In the genomic region with DNA sequence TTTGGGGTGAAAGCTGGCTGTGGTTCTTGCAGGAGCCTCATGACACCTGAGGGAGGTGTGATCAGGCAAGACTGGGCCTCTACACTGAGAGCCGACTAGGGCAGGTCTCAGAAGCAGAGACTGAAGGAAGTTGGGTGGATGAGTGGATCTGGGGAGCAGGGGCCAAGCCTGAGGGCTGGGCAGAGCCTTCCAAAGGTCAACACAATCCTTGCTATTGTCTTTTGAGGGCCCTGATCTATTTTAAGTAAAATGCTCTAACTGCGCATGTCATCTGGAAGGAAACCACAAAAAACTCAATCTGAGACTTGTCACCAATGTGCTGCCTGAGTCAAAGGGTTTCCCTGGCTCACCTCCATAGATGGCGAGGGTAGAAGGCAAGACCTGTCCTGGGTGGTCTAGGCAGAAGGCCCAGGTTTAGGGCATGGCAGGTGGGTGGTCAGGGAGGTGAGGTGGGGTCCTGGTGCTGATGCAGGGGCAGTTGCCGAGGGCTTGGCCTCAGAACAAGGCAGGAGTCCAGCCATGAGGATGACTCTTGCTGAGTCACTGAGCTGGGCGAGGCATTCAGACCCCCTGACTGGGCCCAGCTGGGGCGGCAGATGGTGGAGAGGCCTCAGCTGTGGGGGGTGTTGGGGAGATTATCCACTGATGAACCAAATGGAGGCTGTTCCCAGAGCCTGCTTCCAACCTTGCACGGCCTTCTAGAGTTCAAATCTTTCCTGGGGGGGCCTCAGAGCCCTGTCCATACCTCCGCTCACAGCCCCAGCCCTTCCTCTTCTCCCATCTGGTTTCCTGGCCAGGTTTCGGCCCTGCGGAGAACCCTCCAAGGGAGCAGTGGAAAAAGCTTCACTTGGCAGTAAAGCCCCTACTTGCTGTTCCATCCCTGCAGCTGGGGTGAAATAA, we compare ENCODE assay signal across 8 cellular contexts. TPM values are rescaled to one million over a fixed set of nuclear protein-coding genes. Genes with fewer than 3 reads are reported as not detected.
A peak's percentile ranks its signal among the peaks of the same experiment; 100 is the strongest.
DNase-seq lines count a peak whose midpoint lies in the region; TF ChIP-seq lines count a peak whose summit lies in the region.

No MANE protein-coding gene starts in this region.

- H4K20me1 ChIP-seq in smooth muscle cell (ENCODE audit: low read depth) (peaks cover 66% of the 10 kb centered on the region), Karpas-422 (ENCODE audit: insufficient read depth, low read depth, low read length) (peaks cover 15% of the 10 kb centered on the region; the same call in 1 of the 2 replicates)

- H3K4me3 ChIP-seq in smooth muscle cell (no peak overlapping the region), Karpas-422 (ENCODE audit: low read length) (no peak overlapping the region)

- H2AFZ ChIP-seq in smooth muscle cell (ENCODE audit: low read depth) (no peak overlapping the region), Karpas-422 (ENCODE audit: low read length) (no peak overlapping the region)

- no peak for TF ChIP-seq CTCF in smooth muscle cell (IDR thresholded peaks at IDR 0.05; ENCODE audit: borderline replicate concordance, insufficient read depth, poor library complexity, severe bottlenecking)

- peaks cover 16% of the 10 kb centered on the region for H3F3A ChIP-seq in smooth muscle cell (ENCODE audit: low read depth)

- H3K79me2 ChIP-seq in smooth muscle cell (ENCODE audit: low read depth), result peaks cover 53% of the 10 kb centered on the region
- no peaks in the 10 kb centered on the region for H3K79me2 ChIP-seq in Karpas-422 (ENCODE audit: low read length)

- H3K9me3 ChIP-seq in smooth muscle cell (replicated peaks; ENCODE audit: low read depth) (no peaks in the 10 kb centered on the region), Karpas-422 (ENCODE audit: low read length) (no peaks in the 10 kb centered on the region)

- WGBS in smooth muscle cell (ENCODE audit: low lambda C conversion rate), result 40% methylated on average over 10 of the region's 10 CpGs

- no peaks in the 10 kb centered on the region for H3K9me2 ChIP-seq in Karpas-422 (replicated peaks; ENCODE audit: insufficient read depth, low read length)

- H3K27ac ChIP-seq in smooth muscle cell (ENCODE audit: low read depth), result peak overlapping the region; percentile 86
- H3K27ac ChIP-seq in Karpas-422 (ENCODE audit: low read length), result no peak overlapping the region

- peak overlapping the region; percentile 71 for H3K4me2 ChIP-seq in smooth muscle cell
- no peak overlapping the region for H3K4me2 ChIP-seq in Karpas-422 (ENCODE audit: low read depth, low read length, poor library complexity, severe bottlenecking)

- H3K36me3 ChIP-seq in smooth muscle cell (ENCODE audit: low read depth) (no peaks in the 10 kb centered on the region), Karpas-422 (ENCODE audit: insufficient read depth, low read length) (no peaks in the 10 kb centered on the region)

- peak overlapping the region; percentile 52 for H3K9ac ChIP-seq in smooth muscle cell (ENCODE audit: low read depth)
- no peak overlapping the region for H3K9ac ChIP-seq in Karpas-422 (ENCODE audit: low read length)

- H3K27me3 ChIP-seq in smooth muscle cell (ENCODE audit: low read depth) (no peaks in the 10 kb centered on the region), Karpas-422 (ENCODE audit: low read length) (no peaks in the 10 kb centered on the region)

- DNase-seq in DMS 273 treated with DMSO at 0.1 percent for 48 hours (lab: John Stamatoyannopoulos, UW), result peak; percentile 94
- peak; percentile 59 for DNase-seq in NCI-H226
- peak in 31 of 56 donors; percentile 11 to 78 (median 58) for DNase-seq in amygdala (lab: John Stamatoyannopoulos, UW)
- DNase-seq in hepatic stellate cell (ENCODE audit: low spot score), result peak; percentile 84
- no peak for DNase-seq in smooth muscle cell (lab: John Stamatoyannopoulos, UW; ENCODE audit: unreplicated experiment)
- no peak for DNase-seq in Karpas-422
- DNase-seq in NCI-H2081 treated with DMSO at 0.1 percent for 48 hours (lab: John Stamatoyannopoulos, UW), result no peak
- no peak for DNase-seq in DMS53 treated with DMSO at 0.1 percent for 48 hours (lab: John Stamatoyannopoulos, UW; ENCODE audit: unreplicated experiment)

- H3K4me1 ChIP-seq in smooth muscle cell (ENCODE audit: low read depth) (peaks cover 26% of the 10 kb centered on the region), Karpas-422 (ENCODE audit: low read length) (peaks cover 7% of the 10 kb centered on the region)

RNA-seq across cellular contexts. Expression of gene MVP, which starts 5.1 kb away (rescaled TPM):
- total RNA-seq in smooth muscle cell, result 47.5 and 57.4 TPM in 2 replicates
- 110 and 123 TPM in 2 replicates for polyA plus RNA-seq in smooth muscle cell
- 7.8 and 25.7 TPM in 2 replicates for total RNA-seq in Karpas-422 (2014; rRNA removed; shearing (Covaris generic); ENCODE audit: low replicate concordance)

RNA-seq across cellular contexts. Expression of gene PAGR1, which starts 9.4 kb away (rescaled TPM):
- 15.6 and 21.1 TPM in 2 replicates for total RNA-seq in smooth muscle cell
- polyA plus RNA-seq in smooth muscle cell, result 34.5 and 44.8 TPM in 2 replicates
- total RNA-seq in Karpas-422 (2014; rRNA removed; shearing (Covaris generic); ENCODE audit: low replicate concordance), result 25.4 and 69.2 TPM in 2 replicates

RNA-seq across cellular contexts. Expression of gene PRRT2, which starts 13.4 kb away (rescaled TPM):
- 12.2 and 25.9 TPM in 2 replicates for total RNA-seq in smooth muscle cell
- 12.2 and 20.1 TPM in 2 replicates for polyA plus RNA-seq in smooth muscle cell
- total RNA-seq in Karpas-422 (2014; rRNA removed; shearing (Covaris generic); ENCODE audit: low replicate concordance), result 0.87 and 3.5 TPM in 2 replicates

RNA-seq across cellular contexts. Expression of gene MAZ, which starts 19.1 kb away (rescaled TPM):
- total RNA-seq in smooth muscle cell, result 77.2 and 104 TPM in 2 replicates
- polyA plus RNA-seq in smooth muscle cell, result 215 and 229 TPM in 2 replicates
- total RNA-seq in Karpas-422 (2014; rRNA removed; shearing (Covaris generic); ENCODE audit: low replicate concordance), result 118 and 320 TPM in 2 replicates

RNA-seq across cellular contexts. Expression of gene KIF22, which starts 34.8 kb away (rescaled TPM):
- 16.0 and 19.8 TPM in 2 replicates for total RNA-seq in smooth muscle cell
- 33.5 and 35.7 TPM in 2 replicates for polyA plus RNA-seq in smooth muscle cell
- total RNA-seq in Karpas-422 (2014; rRNA removed; shearing (Covaris generic); ENCODE audit: low replicate concordance), result 75.4 and 105 TPM in 2 replicates

Comparison
In these comparisons a context has a peak if more than half of its experiments do, and no peak if none do; other contexts are left out.
1. DNase-seq: peak in DMS 273 treated with DMSO at 0.1 percent for 48 hours (single experiment), NCI-H226 (single experiment), amygdala (31 of 56) and hepatic stellate cell (single experiment); none in smooth muscle cell (single experiment), Karpas-422 (single experiment), NCI-H2081 treated with DMSO at 0.1 percent for 48 hours (single experiment) and DMS53 treated with DMSO at 0.1 percent for 48 hours (single experiment).